ENCODE assay signal across 19 cellular contexts in genomic region chr1:49160677-49161076, GRCh38.
"Had no signal": no experiment of that assay in that cellular context is flagged by ENCODE, and none has a peak within 500 bp of the region (broad histone marks: within the 10 kb centered on the region; RNA-seq: fewer than 3 reads in every experiment).

No MANE protein-coding gene starts in this region.

- H3K4me3 ChIP-seq: colonic mucosa, esophagus muscularis mucosa, gastroesophageal sphincter, heart left ventricle, hepatocyte, left lung, lower lobe of right lung had no signal

- H3K9me3 ChIP-seq: colonic mucosa, esophagus muscularis mucosa, gastroesophageal sphincter, heart left ventricle, lower lobe of right lung had no signal

- H3K27me3 Mint-ChIP-seq: dendritic cell treated with granulocyte-macrophage colony-stimulating factor and Interleukin-4, amounts not matched to agents 40 ng/mL and 50 ng/mL, for 4 days; effector memory CD8-positive, alpha-beta T cell; naive B cell had no signal

- H3K36me3 Mint-ChIP-seq: naive B cell; naive thymus-derived CD8-positive, alpha-beta T cell had no signal

- H3K4me1 Mint-ChIP-seq: naive B cell; naive thymus-derived CD8-positive, alpha-beta T cell had no signal

- ATAC-seq: effector memory CD8-positive, alpha-beta T cell; foreskin keratinocyte; gastroesophageal sphincter; heart left ventricle; left cardiac atrium; left lung; left ventricle myocardium superior; lower lobe of right lung; naive thymus-derived CD8-positive, alpha-beta T cell had no signal

- H3K4me3 Mint-ChIP-seq: dendritic cell treated with granulocyte-macrophage colony-stimulating factor and Interleukin-4, amounts not matched to agents 40 ng/mL and 50 ng/mL, for 4 days; effector memory CD8-positive, alpha-beta T cell; naive B cell; naive thymus-derived CD8-positive, alpha-beta T cell had no signal

- DNase-seq: colonic mucosa; cortex of kidney; effector CD8-positive, alpha-beta T cell; effector memory CD8-positive, alpha-beta T cell; foreskin keratinocyte; heart left ventricle; hypothalamus; left cardiac atrium; left lung; left ventricle myocardium superior; lower lobe of right lung; mesenchymal stem cell; midbrain; naive B cell; naive thymus-derived CD8-positive, alpha-beta T cell had no signal

- H3K27ac ChIP-seq: colonic mucosa, esophagus muscularis mucosa, foreskin keratinocyte, gastroesophageal sphincter, heart left ventricle, hepatocyte, left lung, lower lobe of right lung had no signal

- H3K27ac Mint-ChIP-seq: dendritic cell treated with granulocyte-macrophage colony-stimulating factor and Interleukin-4, amounts not matched to agents 40 ng/mL and 50 ng/mL, for 4 days; effector memory CD8-positive, alpha-beta T cell; naive B cell; naive thymus-derived CD8-positive, alpha-beta T cell had no signal

- H3K27me3 ChIP-seq: colonic mucosa, foreskin keratinocyte, heart left ventricle, hepatocyte, left lung had no signal

- H3K36me3 ChIP-seq: colonic mucosa, esophagus muscularis mucosa, gastroesophageal sphincter, heart left ventricle, left lung, lower lobe of right lung had no signal

- H3K4me1 ChIP-seq: colonic mucosa, esophagus muscularis mucosa, foreskin keratinocyte, gastroesophageal sphincter, heart left ventricle, left lung, lower lobe of right lung had no signal
